24 cellular contexts compared by ENCODE assay signal in the genomic region with DNA sequence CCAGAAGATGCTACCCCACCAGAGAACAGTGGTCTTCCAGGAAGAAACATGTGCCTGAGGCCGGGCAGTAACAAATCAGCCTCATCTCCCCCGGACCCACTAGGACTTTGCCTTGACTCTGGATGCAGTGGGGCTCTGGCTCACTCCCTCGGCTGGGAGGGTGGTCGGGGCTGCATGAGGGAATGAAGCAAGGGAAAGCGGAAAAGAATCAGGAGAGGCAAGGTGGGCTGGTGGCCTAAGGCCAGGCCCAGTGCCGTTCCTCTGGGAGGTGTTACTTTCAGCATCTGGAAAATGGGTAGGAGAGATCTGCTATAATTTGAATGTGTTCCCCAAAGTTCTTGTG. TPM values are rescaled to one million over a fixed set of nuclear protein-coding genes. Genes with fewer than 3 reads are reported as not detected.
"Had no signal": no experiment of that assay in that cellular context is flagged by ENCODE, and none has a peak within 500 bp of the region (broad histone marks: within the 10 kb centered on the region; RNA-seq: fewer than 3 reads in every experiment).

No MANE protein-coding gene starts in this region.

- H3K4me3 Mint-ChIP-seq: activated naive CD4-positive, alpha-beta T cell treated with anti-CD3 and anti-CD28 coated beads, Interleukin-2, amount 50 U/mL, for 24 hours; activated T-helper 1 cell treated with anti-CD3 and anti-CD28 coated beads, Interleukin-12 subunit alpha, Interleukin-12 subunit beta, Interleukin-2, Interleukin-4 antibody, amounts not matched to agents 30 ng/mL and 10 ng/mL and 1 ng/mL, durations not matched to agents 14 hours and 24 hours and 36 hours; effector memory CD8-positive, alpha-beta T cell; T-cell had no signal

- H3K27ac ChIP-seq: adrenal gland, ascending aorta, brain microvascular endothelial cell, esophagus muscularis mucosa, lower lobe of right lung, neutrophil, pancreas, sigmoid colon, SJCRH30, spleen, tibial artery had no signal

- H3K4me3 ChIP-seq: adrenal gland, ascending aorta, esophagus muscularis mucosa, lower lobe of right lung, mucosa of descending colon, pancreas, sigmoid colon, SJCRH30, spleen, tibial artery had no signal

- DNase-seq: activated gamma-delta T cell treated with Interleukin-2 at 50 U/mL for 16 hours; brain microvascular endothelial cell; central memory CD4-positive, alpha-beta T cell; dermis blood vessel endothelial cell; effector memory CD8-positive, alpha-beta T cell; islet precursor cell; left colon; lower lobe of right lung; mesendoderm; mucosa of descending colon; sigmoid colon; SJCRH30; stimulated activated CD4-positive, alpha-beta T cell treated with anti-CD3 and anti-CD28 coated beads, Interleukin-4, amount 100 ng/mL, for 24 hours; stimulated activated naive CD8-positive, alpha-beta T cell treated with anti-CD3 and anti-CD28 coated beads, Interleukin-15, Interleukin-2, amounts not matched to agents 100 U/mL and 50 U/mL, for 24 hours; T-cell; tibial artery had no signal

- H3K36me3 ChIP-seq: SJCRH30 had no signal

- H3K27me3 ChIP-seq: adrenal gland, ascending aorta, brain microvascular endothelial cell, esophagus muscularis mucosa, neutrophil, pancreas, sigmoid colon, SJCRH30, spleen, tibial artery had no signal

- H3K9me3 Mint-ChIP-seq: activated naive CD4-positive, alpha-beta T cell treated with anti-CD3 and anti-CD28 coated beads, Interleukin-2, amount 50 U/mL, for 24 hours; activated T-helper 1 cell treated with anti-CD3 and anti-CD28 coated beads, Interleukin-12 subunit alpha, Interleukin-12 subunit beta, Interleukin-2, Interleukin-4 antibody, amounts not matched to agents 30 ng/mL and 10 ng/mL and 1 ng/mL, durations not matched to agents 14 hours and 24 hours and 36 hours; effector memory CD8-positive, alpha-beta T cell; T-cell had no signal

- ATAC-seq: effector memory CD8-positive, alpha-beta T cell; left colon; lower lobe of right lung; mucosa of descending colon; pancreas; stimulated activated naive CD8-positive, alpha-beta T cell treated with anti-CD3 and anti-CD28 coated beads, Interleukin-15, Interleukin-2, amounts not matched to agents 100 U/mL and 50 U/mL, for 24 hours; T-cell had no signal

- H3K4me1 Mint-ChIP-seq: activated naive CD4-positive, alpha-beta T cell treated with anti-CD3 and anti-CD28 coated beads, Interleukin-2, amount 50 U/mL, for 24 hours; T-cell had no signal

- H3K27me3 Mint-ChIP-seq: activated naive CD4-positive, alpha-beta T cell treated with anti-CD3 and anti-CD28 coated beads, Interleukin-2, amount 50 U/mL, for 24 hours; effector memory CD8-positive, alpha-beta T cell; T-cell had no signal

- H3K27ac Mint-ChIP-seq: activated naive CD4-positive, alpha-beta T cell treated with anti-CD3 and anti-CD28 coated beads, Interleukin-2, amount 50 U/mL, for 24 hours; activated T-helper 1 cell treated with anti-CD3 and anti-CD28 coated beads, Interleukin-12 subunit alpha, Interleukin-12 subunit beta, Interleukin-2, Interleukin-4 antibody, amounts not matched to agents 30 ng/mL and 10 ng/mL and 1 ng/mL, durations not matched to agents 14 hours and 24 hours and 36 hours; effector memory CD8-positive, alpha-beta T cell; T-cell had no signal

- H3K9me3 ChIP-seq: adrenal gland, ascending aorta, esophagus muscularis mucosa, lower lobe of right lung, mucosa of descending colon, neutrophil, pancreas, sigmoid colon, SJCRH30, spleen, tibial artery had no signal

- H3K4me1 ChIP-seq: adrenal gland, ascending aorta, lower lobe of right lung, pancreas, sigmoid colon, SJCRH30, spleen, tibial artery had no signal

RNA-seq across cellular contexts. Expression of a gene that starts 51.8 kb away (rescaled TPM):
- total RNA-seq: activated T-helper 1 cell treated with anti-CD3 and anti-CD28 coated beads, Interleukin-12 subunit alpha, Interleukin-12 subunit beta, Interleukin-2, Interleukin-4 antibody, amounts not matched to agents 30 ng/mL and 10 ng/mL and 1 ng/mL, durations not matched to agents 14 hours and 24 hours and 36 hours; ascending aorta; dermis blood vessel endothelial cell; esophagus muscularis mucosa; left colon; lower lobe of right lung; mucosa of descending colon; pancreas; SJCRH30; spleen; T-cell had no signal
- polyA plus RNA-seq: adrenal gland, pancreas had no signal
